ENCODE assay signal across 8 cellular contexts in genomic region chr4:173167793-173168395, GRCh38. TPM values are rescaled to one million over a fixed set of nuclear protein-coding genes. Genes with fewer than 3 reads are reported as not detected.
DNase-seq lines count a peak whose midpoint lies in the region; ATAC-seq lines count a peak whose summit lies in the region.

No MANE protein-coding gene starts in this region.

- H3K4me2 ChIP-seq in Karpas-422 (ENCODE audit: low read depth, low read length, poor library complexity, severe bottlenecking): peak overlapping the region; percentile 79

- peak overlapping the region; percentile 94 to 95 for H3K27ac Mint-ChIP-seq in T-cell

- H3K27ac ChIP-seq in Karpas-422 (ENCODE audit: low read length) (peak overlapping the region; percentile 89), layer of hippocampus (ENCODE audit: low read depth, low read length) (peak overlapping the region; percentile 73)

- H3K4me1 ChIP-seq in Karpas-422 (ENCODE audit: low read length): peaks cover 51% of the 10 kb centered on the region

- H3K36me3 ChIP-seq in Karpas-422 (ENCODE audit: insufficient read depth, low read length): peaks cover 7% of the 10 kb centered on the region; the same call in 1 of the 2 replicates

- peak overlapping the region; percentile 94 to 100 (median 97) for H3K4me3 Mint-ChIP-seq in T-cell

- no peaks in the 10 kb centered on the region for H3K36me3 Mint-ChIP-seq in T-cell

- H3K4me1 Mint-ChIP-seq in T-cell: peaks cover 41 to 61% (median 48%) of the 10 kb centered on the region in 3 donors

- peak; percentile 15 for ATAC-seq in GM21390 (IDR thresholded peaks at IDR 0.05; ENCODE audit: unreplicated experiment)
- peak in 1 of 4 experiments; percentile 7 for ATAC-seq in T-cell (replicated peaks in 1 of 4)
- ATAC-seq in HG02973 (IDR thresholded peaks at IDR 0.05; ENCODE audit: unreplicated experiment): no peak

- peaks cover 60% of the 10 kb centered on the region for H3K79me2 ChIP-seq in Karpas-422 (ENCODE audit: low read length)

- POLR2A ChIA-PET in T-cell (lab: Charles Lee): interaction anchor here (0.6 to 0.7 kb wide), 2 partner anchors 134 to 273 kb away, joined by 4 to 6 read pairs; no protein-coding TSS in a partner anchor

- no peak overlapping the region for H2AFZ ChIP-seq in Karpas-422 (ENCODE audit: low read length)

- CTCF ChIA-PET in T-cell (lab: Charles Lee): interaction anchor here (0.8 to 1.4 kb wide), 3 partner anchors 126 to 154 kb away, joined by 6 read pairs; no protein-coding TSS in a partner anchor

- H3K27me3 ChIP-seq in Karpas-422 (ENCODE audit: low read length): no peaks in the 10 kb centered on the region
- no peaks in the 10 kb centered on the region for H3K27me3 ChIP-seq in layer of hippocampus (ENCODE audit: control insufficient read depth, insufficient read depth, low read length)

- H3K4me3 ChIP-seq in Karpas-422 (ENCODE audit: low read length): peak overlapping the region; percentile 92

- no peaks in the 10 kb centered on the region for H3K9me2 ChIP-seq in Karpas-422 (replicated peaks; ENCODE audit: insufficient read depth, low read length)

- H3K9ac ChIP-seq in Karpas-422 (ENCODE audit: low read length): peak overlapping the region; percentile 97

- no peaks in the 10 kb centered on the region for H3K9me3 ChIP-seq in Karpas-422 (ENCODE audit: low read length)

- H4K20me1 ChIP-seq in Karpas-422 (ENCODE audit: insufficient read depth, low read depth, low read length): no peaks in the 10 kb centered on the region

- DNase-seq in Daoy (ENCODE audit: low read depth) (peak; percentile 60), Karpas-422 (peak; percentile 69), T-cell (peak in 9 of 34 experiments; percentile 1 to 13 (median 7)), cerebellar cortex (ENCODE audit: low spot score) (peak; percentile 60)
- DNase-seq in stimulated activated CD4-positive, alpha-beta T cell treated with anti-CD3 and anti-CD28 coated beads, Interleukin-4, amount 100 ng/mL, for 4 hours: peak; percentile 12 to 17

- no peaks in the 10 kb centered on the region for H3K9me3 Mint-ChIP-seq in T-cell

- H3K27me3 Mint-ChIP-seq in T-cell: no peaks in the 10 kb centered on the region

RNA-seq across cellular contexts. Expression of gene GALNT7, which starts 0.7 kb away (rescaled TPM):
- total RNA-seq in Daoy (2014; rRNA removed; shearing (Covaris generic)): 21.3 and 21.9 TPM in 2 replicates
- total RNA-seq in Karpas-422 (2014; rRNA removed; shearing (Covaris generic); ENCODE audit: low replicate concordance): 17.0 and 28.9 TPM in 2 replicates
- total RNA-seq in T-cell: 10 to 100 TPM; 12.2 to 16.6 (median 14.0) TPM
